Comparison of ENCODE assay signal across 8 cellular contexts in the genomic region with DNA sequence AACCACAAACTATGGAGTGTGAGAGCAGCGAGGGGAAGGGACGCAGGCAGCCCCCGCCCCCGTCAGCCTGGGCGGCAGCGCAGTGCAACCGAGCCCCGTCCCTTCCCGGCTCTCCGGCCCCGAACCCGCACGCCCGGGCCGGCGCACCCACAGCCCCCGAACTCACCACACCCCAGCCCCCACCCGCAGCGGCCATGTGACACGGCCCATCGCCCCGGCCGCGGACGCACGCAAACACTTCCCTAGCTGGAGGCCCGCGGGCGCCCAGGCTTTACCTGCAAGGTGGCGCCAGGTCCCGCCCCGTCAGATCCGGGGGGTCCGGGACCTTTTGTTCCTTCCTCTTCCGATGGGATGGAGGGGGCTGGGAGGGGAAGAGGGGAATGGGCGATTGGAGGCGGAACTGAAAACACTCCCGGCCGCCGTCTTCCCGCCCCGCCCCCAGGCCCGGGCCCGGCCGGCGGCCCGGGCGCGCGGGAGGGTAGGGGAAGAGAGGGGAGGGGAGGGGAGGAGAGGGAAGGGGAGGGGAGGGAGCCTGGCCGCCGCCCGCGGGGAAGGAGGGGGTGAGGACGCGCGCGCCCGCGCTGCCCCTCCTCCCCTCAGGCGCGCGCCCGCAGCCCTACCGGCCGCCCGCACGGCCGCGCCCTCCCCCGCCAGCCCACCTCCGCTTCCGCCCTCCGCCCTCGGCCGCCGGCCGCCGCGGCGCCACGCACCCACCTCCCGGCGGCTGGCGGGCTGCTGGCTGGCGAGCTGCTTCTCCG. TPM values are rescaled to one million over a fixed set of nuclear protein-coding genes. Genes with fewer than 3 reads are reported as not detected.
DNase-seq lines count a peak whose midpoint lies in the region; ATAC-seq and TF ChIP-seq lines count a peak whose summit lies in the region.

Gene SMAD2, minus strand, starts transcription at position 574 of the 758 bp plus-strand sequence. CDS start 33,903 bp downstream, outside the sequence.

- TF ChIP-seq CTCF in colonic mucosa (IDR thresholded peaks at IDR 0.05): no peak

- peak within 1 kb of the TSS; percentile 81 to 95 for H3K9ac ChIP-seq in colonic mucosa (ENCODE audit: low read depth in 2 of 2, low read length in 2 of 2)

- DNase-seq in A172 (ENCODE audit: low spot score) (peak; percentile 26), NCI-H345 treated with DMSO at 0.1 percent for 48 hours (lab: John Stamatoyannopoulos, UW; ENCODE audit: unreplicated experiment) (peak; percentile 73), colonic mucosa (peak; percentile 87), left lobe of liver (ENCODE audit: low spot score) (peak; percentile 87)
- DNase-seq in activated CD4-positive, alpha-beta T cell treated with anti-CD3 and anti-CD28 coated beads for 4 hours: peak; percentile 70 to 84
- DNase-seq in stimulated activated CD4-positive, alpha-beta T cell treated with anti-CD3 and anti-CD28 coated beads, Interleukin-2, amount 100 ng/mL, for 24 hours: peak; percentile 78 to 80

- intact Hi-C loops in colonic mucosa (cut with DNase I): loop anchor here (5.0 kb wide), 1 partner anchor 77 kb away; no protein-coding TSS in a partner anchor

- no peaks in the 10 kb centered on the region for H3K9me3 ChIP-seq in colonic mucosa

- ATAC-seq in GM18520 (IDR thresholded peaks at IDR 0.05; ENCODE audit: unreplicated experiment) (peak; percentile 21), HG03095 (IDR thresholded peaks at IDR 0.05; ENCODE audit: unreplicated experiment) (peak; percentile 40), left lobe of liver (peak; percentile 82)

- peaks cover 9% of the 10 kb centered on the region for H3K4me1 ChIP-seq in colonic mucosa

- no peaks in the 10 kb centered on the region for H3K36me3 ChIP-seq in colonic mucosa

- H3K27ac ChIP-seq in colonic mucosa: peak within 1 kb of the TSS; percentile 99

- no peaks in the 10 kb centered on the region for H3K27me3 ChIP-seq in colonic mucosa

- peak within 1 kb of the TSS; percentile 64 for H3K4me3 ChIP-seq in colonic mucosa

RNA-seq across cellular contexts. Expression of gene SMAD2, which starts in this region (rescaled TPM):
- total RNA-seq in A172 (2014; rRNA removed; shearing (Covaris generic)): 88.1 and 105 TPM in 2 replicates
- total RNA-seq in colonic mucosa: 100 to 1,000 TPM; 109 to 133 TPM
- 30.2 TPM for total RNA-seq in left lobe of liver

Comparison
In these comparisons a context has a peak if more than half of its experiments do, and no peak if none do; other contexts are left out.
1. Peak in every context shown above with its lines: DNase-seq, ATAC-seq, H3K4me3 ChIP-seq and H3K27ac ChIP-seq.
2. DNase-seq: peak in every context shown above with its lines; median percentile 87 in colonic mucosa; 87 in left lobe of liver; 79 in stimulated activated CD4-positive, alpha-beta T cell treated with anti-CD3 and anti-CD28 coated beads, Interleukin-2, amount 100 ng/mL, for 24 hours; 77 in activated CD4-positive, alpha-beta T cell treated with anti-CD3 and anti-CD28 coated beads for 4 hours; 73 in NCI-H345 treated with DMSO at 0.1 percent for 48 hours; 26 in A172.
3. ATAC-seq: peak in every context shown above with its lines; median percentile 82 in left lobe of liver; 40 in HG03095; 21 in GM18520.